ENCODE assay signal across 12 cellular contexts in genomic region chr14:94077111-94077821, GRCh38. TPM values are rescaled to one million over a fixed set of nuclear protein-coding genes. Genes with fewer than 3 reads are reported as not detected.
DNase-seq lines count a peak whose midpoint lies in the region; ATAC-seq and TF ChIP-seq lines count a peak whose summit lies in the region.
"Had no signal": no experiment of that assay in that cellular context is flagged by ENCODE, and none has a peak within 500 bp of the region (broad histone marks: within the 10 kb centered on the region; RNA-seq: fewer than 3 reads in every experiment).

No MANE protein-coding gene starts in this region.

- peaks cover 69% of the 10 kb centered on the region for H3K4me1 Mint-ChIP-seq in activated naive CD4-positive, alpha-beta T cell treated with anti-CD3 and anti-CD28 coated beads, Interleukin-2, amount 50 U/mL, for 24 hours
- H3K4me1 Mint-ChIP-seq in mesothelial cell of epicardium: peaks cover 35% of the 10 kb centered on the region

- H3K27ac ChIP-seq in ascending aorta (no peak overlapping the region), tibial artery (no peak overlapping the region), foreskin keratinocyte (no peak overlapping the region)
- H3K27ac ChIP-seq: C4-2B had no signal

- H3K27ac Mint-ChIP-seq in activated naive CD4-positive, alpha-beta T cell treated with anti-CD3 and anti-CD28 coated beads, Interleukin-2, amount 50 U/mL, for 24 hours: no peak overlapping the region
- no peak overlapping the region for H3K27ac Mint-ChIP-seq in mesothelial cell of epicardium

- peaks cover 42% of the 10 kb centered on the region for H3K36me3 Mint-ChIP-seq in activated naive CD4-positive, alpha-beta T cell treated with anti-CD3 and anti-CD28 coated beads, Interleukin-2, amount 50 U/mL, for 24 hours
- H3K36me3 Mint-ChIP-seq in mesothelial cell of epicardium: peaks cover 34% of the 10 kb centered on the region

- peaks cover 5% of the 10 kb centered on the region for H3K9me3 Mint-ChIP-seq in activated naive CD4-positive, alpha-beta T cell treated with anti-CD3 and anti-CD28 coated beads, Interleukin-2, amount 50 U/mL, for 24 hours
- peaks cover 20% of the 10 kb centered on the region for H3K9me3 Mint-ChIP-seq in mesothelial cell of epicardium

- H3K27me3 Mint-ChIP-seq in activated naive CD4-positive, alpha-beta T cell treated with anti-CD3 and anti-CD28 coated beads, Interleukin-2, amount 50 U/mL, for 24 hours: no peaks in the 10 kb centered on the region
- H3K27me3 Mint-ChIP-seq in mesothelial cell of epicardium (ENCODE audit: low read depth): no peaks in the 10 kb centered on the region

- intact Hi-C loops in ascending aorta (cut with DNase I) (no loop called here), tibial artery (cut with DNase I; ENCODE audit: low total_unique reads) (no loop called here)

- no peak for DNase-seq in activated naive CD4-positive, alpha-beta T cell treated with anti-CD3 and anti-CD28 coated beads, Interleukin-2, amount 50 U/mL, for 16 hours
- no peak for DNase-seq in ascending aorta (ENCODE audit: low spot score in 2 of 2)
- no peak for DNase-seq in mesothelial cell of epicardium (ENCODE audit: low spot score in 2 of 2, unreplicated experiment in 2 of 2)
- no peak for DNase-seq in tibial artery
- no peak for DNase-seq in NCI-H2081 treated with DMSO at 0.1 percent for 48 hours (lab: John Stamatoyannopoulos, UW)
- DNase-seq in foreskin keratinocyte: no peak
- no peak for DNase-seq in NCI-H2107 treated with DMSO at 0.1 percent for 48 hours (lab: John Stamatoyannopoulos, UW; ENCODE audit: unreplicated experiment)
- DNase-seq: activated CD8-positive, alpha-beta memory T cell treated with anti-CD3 and anti-CD28 coated beads, Interleukin-2, amount 50 U/mL, for 4 hours; NCI-H1694 had no signal

- ATAC-seq in foreskin keratinocyte: no peak

- H3K4me3 ChIP-seq in ascending aorta (peak overlapping the region; percentile 72 to 98), tibial artery (peak overlapping the region; percentile 83 to 92)
- H3K4me3 ChIP-seq: lung had no signal

- H3K9me3 ChIP-seq in ascending aorta (peaks cover 7 to 33% of the 10 kb centered on the region in 2 donors), tibial artery (peaks cover 0 to 11% (median 4%) of the 10 kb centered on the region in 3 donors)

- peaks cover 6 to 30% of the 10 kb centered on the region in 2 donors for H3K4me1 ChIP-seq in ascending aorta
- peaks cover 0 to 49% (median 31%) of the 10 kb centered on the region in 4 donors for H3K4me1 ChIP-seq in tibial artery
- H3K4me1 ChIP-seq in foreskin keratinocyte: peaks cover 6% of the 10 kb centered on the region

- no peak for TF ChIP-seq CTCF in ascending aorta (IDR thresholded peaks at IDR 0.05)
- no peak for TF ChIP-seq CTCF in mesothelial cell of epicardium (IDR thresholded peaks at IDR 0.05; ENCODE audit: unreplicated experiment)
- TF ChIP-seq CTCF in tibial artery (IDR thresholded peaks at IDR 0.05): no peak
- TF ChIP-seq CTCF in foreskin keratinocyte (conservative IDR thresholded peaks at IDR 0.05): no peak

- H3K4me3 Mint-ChIP-seq in activated naive CD4-positive, alpha-beta T cell treated with anti-CD3 and anti-CD28 coated beads, Interleukin-2, amount 50 U/mL, for 24 hours: peak overlapping the region; percentile 100
- H3K4me3 Mint-ChIP-seq in mesothelial cell of epicardium: peak overlapping the region; percentile 14

- H3K27me3 ChIP-seq in ascending aorta (no peaks in the 10 kb centered on the region), tibial artery (no peaks in the 10 kb centered on the region), foreskin keratinocyte (no peaks in the 10 kb centered on the region)

- peaks cover 0 to 31% of the 10 kb centered on the region in 2 donors for H3K36me3 ChIP-seq in ascending aorta
- H3K36me3 ChIP-seq in tibial artery: peaks cover 19 to 44% (median 30%) of the 10 kb centered on the region in 3 donors

RNA-seq across cellular contexts. Expression of gene DDX24, which starts 3.7 kb away (rescaled TPM):
- 104 TPM for total RNA-seq in ascending aorta
- 151 to 159 TPM (median 157 TPM) in 3 replicates for total RNA-seq in mesothelial cell of epicardium
- total RNA-seq in foreskin keratinocyte: 157 and 163 TPM in 2 replicates
- polyA plus RNA-seq in foreskin keratinocyte: 96.2 and 107 TPM in 2 replicates

RNA-seq across cellular contexts. Expression of gene IFI27L1, which starts 3.8 kb away (rescaled TPM):
- not detected for total RNA-seq in ascending aorta
- 31.3 to 33.9 TPM (median 33.1 TPM) in 3 replicates for total RNA-seq in mesothelial cell of epicardium
- 23.6 and 25.3 TPM in 2 replicates for total RNA-seq in foreskin keratinocyte
- polyA plus RNA-seq in foreskin keratinocyte: 32.3 and 38.1 TPM in 2 replicates

RNA-seq across cellular contexts. Expression of gene IFI27, which starts 33.3 kb away (rescaled TPM):
- total RNA-seq in ascending aorta (209 TPM), mesothelial cell of epicardium (6.1 to 9.4 TPM (median 8.0 TPM) in 3 replicates), foreskin keratinocyte (315 and 774 TPM in 2 replicates)
- polyA plus RNA-seq in foreskin keratinocyte: 486 and 1,280 TPM in 2 replicates

RNA-seq across cellular contexts. Expression of gene OTUB2, which starts 51.1 kb away (rescaled TPM):
- total RNA-seq in ascending aorta: 0.21 TPM
- 6.0 to 6.6 TPM (median 6.6 TPM) in 3 replicates for total RNA-seq in mesothelial cell of epicardium
- total RNA-seq in foreskin keratinocyte: 3.0 and 3.6 TPM in 2 replicates
- 1.8 and 1.9 TPM in 2 replicates for polyA plus RNA-seq in foreskin keratinocyte

RNA-seq across cellular contexts. Expression of gene IFI27L2, which starts 52.1 kb away (rescaled TPM):
- total RNA-seq in ascending aorta (36.0 TPM), mesothelial cell of epicardium (28.5 to 36.2 TPM (median 35.8 TPM) in 3 replicates), foreskin keratinocyte (101 and 145 TPM in 2 replicates)
- polyA plus RNA-seq in foreskin keratinocyte: 160 and 242 TPM in 2 replicates

Comparison
In these comparisons a context has a peak if more than half of its experiments do, and no peak if none do; other contexts are left out.
1. RNA of gene IFI27L1, which starts 3.8 kb away (total RNA-seq): 31.3 to 33.9 TPM in mesothelial cell of epicardium and 23.6 to 25.3 TPM in foreskin keratinocyte; not detected in ascending aorta (single experiment); every median in the first group is over 10 times any median in the second.
2. RNA of gene IFI27, which starts 33.3 kb away (total RNA-seq): 315 to 774 TPM in foreskin keratinocyte and 209 TPM in ascending aorta (single experiment); 6.1 to 9.4 TPM in mesothelial cell of epicardium; every median in the first group is over 10 times any median in the second.